5 cellular contexts compared by ENCODE assay signal in genomic region chr22:26357281-26357680, GRCh38.
"Had no signal": no experiment of that assay in that cellular context is flagged by ENCODE, and none has a peak within 500 bp of the region (broad histone marks: within the 10 kb centered on the region; RNA-seq: fewer than 3 reads in every experiment).

No MANE protein-coding gene starts in this region.

- DNase-seq: H9 had no signal

- ATAC-seq: GM23338 had no signal

- H3K4me3 ChIP-seq: GM23338 had no signal

- H3K4me2 ChIP-seq: GM23338 had no signal

- H2AFZ ChIP-seq: GM23338 had no signal

- FAIRE-seq: H1, H54, HTR-8/SVneo had no signal
